ENCODE assay signal across 8 cellular contexts in genomic region chr15:40421246-40422157, GRCh38. TPM values are rescaled to one million over a fixed set of nuclear protein-coding genes. Genes with fewer than 3 reads are reported as not detected.
DNase-seq lines count a peak whose midpoint lies in the region; ATAC-seq and TF ChIP-seq lines count a peak whose summit lies in the region.

No MANE protein-coding gene starts in this region.

- no peaks in the 10 kb centered on the region for H3K4me1 ChIP-seq in IMR-90 (ENCODE audit: control insufficient read depth, insufficient read depth, low read length)
- H3K4me1 ChIP-seq in heart right ventricle = peaks cover 6 to 26% (median 23%) of the 10 kb centered on the region in 9 donors

- ATAC-seq in GM18858 (IDR thresholded peaks at IDR 0.05; ENCODE audit: unreplicated experiment) (peak; percentile 71), IMR-90 (ENCODE audit: low read depth) (peak; percentile 99), heart right ventricle (peak; percentile 84 to 93 (median 90))

- no peak overlapping the region for H3K23ac ChIP-seq in IMR-90 (ENCODE audit: low read depth, low read length)

- no peak overlapping the region for H3K18ac ChIP-seq in IMR-90 (ENCODE audit: low read depth, low read length)

- POLR2A ChIA-PET in IMR-90 (lab: Charles Lee; ENCODE audit: unreplicated experiment) = interaction anchor here (0.6 kb wide), 1 partner anchor 1759 kb away, joined by 20 read pairs; no protein-coding TSS in a partner anchor

- H4K91ac ChIP-seq in IMR-90 (ENCODE audit: insufficient read depth, low read depth, low read length) = no peak overlapping the region

- H3K36me3 ChIP-seq in IMR-90 (ENCODE audit: control insufficient read depth, insufficient read depth, low read length) (peaks cover 9% of the 10 kb centered on the region), SU-DHL-6 (ENCODE audit: low read length) (no peaks in the 10 kb centered on the region), heart right ventricle (peaks cover 0 to 31% (median under 1%) of the 10 kb centered on the region in 9 donors)

- H4K8ac ChIP-seq in IMR-90 (ENCODE audit: low read depth in 2 of 2, low read length in 2 of 2) = no peak overlapping the region; a peak in 1 of 4 replicates

- no peak overlapping the region for H3K56ac ChIP-seq in IMR-90 (ENCODE audit: extremely low read depth, insufficient read depth, low read length)

- CTCF ChIA-PET in IMR-90 (lab: Yijun Ruan, JAX) = interaction anchor here (0.7 to 1.6 kb wide), 3 partner anchors 16 to 93 kb away, joined by 4 to 5 read pairs (median 5); partner anchors contain the start of gene IVD

- in situ Hi-C loops in IMR-90 (cut with MboI; ENCODE audit: low sequenced_read_pairs) = loop anchor here (5.0 to 10.0 kb wide), 3 partner anchors 99 to 377 kb away; partner anchors contain the start of gene INAFM2

- H3K9ac ChIP-seq in IMR-90 (ENCODE audit: low read depth, low read length) (0 out of 2 replicates have a peak overlapping the region, but pooled peaks have one; percentile 4), SU-DHL-6 (ENCODE audit: low read length) (no peak overlapping the region)

- no peak overlapping the region for H4K5ac ChIP-seq in IMR-90 (ENCODE audit: low read depth, low read length)

- no peaks in the 10 kb centered on the region for H3K27me3 Mint-ChIP-seq in activated naive CD8-positive, alpha-beta T cell treated with anti-CD3 and anti-CD28 coated beads for 36 hours

- DNase-seq in AG08396 (ENCODE audit: low spot score) (peak; percentile 88), IMR-90 (peak; percentile 52), heart right ventricle (peak; percentile 76 to 84), retinal pigment epithelial cell (ENCODE audit: low read depth) (no peak), NCI-H2029 (lab: John Stamatoyannopoulos, UW) (no peak)
- DNase-seq in activated naive CD8-positive, alpha-beta T cell treated with anti-CD3 and anti-CD28 coated beads for 36 hours = peak; percentile 82

- no peak overlapping the region for H3K4ac ChIP-seq in IMR-90 (ENCODE audit: low read depth, low read length)

- no peaks in the 10 kb centered on the region for H3K9me2 ChIP-seq in SU-DHL-6 (replicated peaks; ENCODE audit: insufficient read depth, low read length)

- no peaks in the 10 kb centered on the region for H3K4me1 Mint-ChIP-seq in activated naive CD8-positive, alpha-beta T cell treated with anti-CD3 and anti-CD28 coated beads for 36 hours

- intact Hi-C loops in IMR-90 (cut with micrococcal nuclease) (loop anchor here (1.0 kb wide), 5 partner anchors 53 to 142 kb away; partner anchors contain the start of genes CCDC9B and INAFM2), heart right ventricle (cut with DNase I) (loop anchor here (1.0 to 10.0 kb wide), 16 partner anchors 54 to 377 kb away; partner anchors contain the start of genes CCDC9B (in 3 of the 10), INAFM2 (in 2 of the 10) and ANKRD63 (in 1 of the 10))

- H4K20me1 ChIP-seq in IMR-90 (ENCODE audit: insufficient read depth, low read length) = peaks cover 3% of the 10 kb centered on the region; the same call in 1 of the 2 replicates
- H4K20me1 ChIP-seq in SU-DHL-6 (ENCODE audit: low read depth, low read length) = no peaks in the 10 kb centered on the region

- TF ChIP-seq CTCF in IMR-90 (conservative IDR thresholded peaks at IDR 0.05; ENCODE audit: low read depth, low read length) = peak; percentile 93
- TF ChIP-seq CTCF in SU-DHL-6 (IDR thresholded peaks at IDR 0.05; ENCODE audit: insufficient read depth, low read length, poor library complexity, severe bottlenecking) = peak; percentile 88
- TF ChIP-seq CTCF in heart right ventricle (IDR thresholded peaks at IDR 0.05) = peak; percentile 88 to 96 (median 95)
- peak; percentile 92 for TF ChIP-seq CTCF in retinal pigment epithelial cell (conservative IDR thresholded peaks at IDR 0.05; ENCODE audit: low read depth, low read length)

- H3K9me3 ChIP-seq in IMR-90 (ENCODE audit: control insufficient read depth, insufficient read depth, low read length) (no peaks in the 10 kb centered on the region), SU-DHL-6 (ENCODE audit: insufficient read depth, low read length) (no peaks in the 10 kb centered on the region), heart right ventricle (no peaks in the 10 kb centered on the region)

- no TSS peak for BruUV-seq in IMR-90 (replicated peaks; lab: Mats Ljungman, UMichigan)

- H2AFZ ChIP-seq in IMR-90 (replicated peaks; ENCODE audit: low read length, poor library complexity) (peak overlapping the region; percentile 88), SU-DHL-6 (ENCODE audit: low read depth, low read length, severe bottlenecking) (no peak overlapping the region)

- H3K4me3 ChIP-seq in IMR-90 (ENCODE audit: insufficient read depth, low read depth, low read length) = no peak overlapping the region
- no peak overlapping the region for H3K4me3 ChIP-seq in SU-DHL-6 (ENCODE audit: insufficient read depth, low read length, poor library complexity, severe bottlenecking)
- H3K4me3 ChIP-seq in heart right ventricle = no peak overlapping the region
- H3K4me3 ChIP-seq in retinal pigment epithelial cell (ENCODE audit: low read length) = peak overlapping the region; percentile 13

- H3K79me1 ChIP-seq in IMR-90 (ENCODE audit: low read depth in 1 of 2, low read length in 2 of 2) = no peaks in the 10 kb centered on the region

- no peak overlapping the region for H3K27ac ChIP-seq in IMR-90 (ENCODE audit: insufficient read depth, low read length)
- H3K27ac ChIP-seq in SU-DHL-6 (ENCODE audit: low read depth, low read length) = no peak overlapping the region
- peak overlapping the region in 9 of 10 donors; percentile 52 to 82 (median 64) for H3K27ac ChIP-seq in heart right ventricle

- H2AK5ac ChIP-seq in IMR-90 (ENCODE audit: low read depth, low read length) = 0 out of 2 replicates have a peak overlapping the region, but pooled peaks have one; percentile 20

- no peaks in the 10 kb centered on the region; the same call in 1 of the 2 replicates for H3K27me3 ChIP-seq in IMR-90 (ENCODE audit: control insufficient read depth, insufficient read depth, low read length)
- H3K27me3 ChIP-seq in SU-DHL-6 (ENCODE audit: low read length) = no peaks in the 10 kb centered on the region
- no peaks in the 10 kb centered on the region for H3K27me3 ChIP-seq in heart right ventricle

- no peaks in the 10 kb centered on the region for H3K9me3 Mint-ChIP-seq in activated naive CD8-positive, alpha-beta T cell treated with anti-CD3 and anti-CD28 coated beads for 36 hours

- peak; percentile 96 for TF ChIP-seq RAD21 in IMR-90 (IDR thresholded peaks at IDR 0.05; ENCODE audit: low read length)

- dilution Hi-C loops in IMR-90 (cut with HindIII; ENCODE audit: low sequenced_read_pairs, unreplicated experiment) = no loop called here

- H3K36me3 Mint-ChIP-seq in activated naive CD8-positive, alpha-beta T cell treated with anti-CD3 and anti-CD28 coated beads for 36 hours = no peaks in the 10 kb centered on the region

- peaks cover 6% of the 10 kb centered on the region; the same call in 1 of the 2 replicates for H3F3A ChIP-seq in SU-DHL-6 (ENCODE audit: insufficient read depth)

- H2BK5ac ChIP-seq in IMR-90 (ENCODE audit: low read depth, low read length, poor library complexity, severe bottlenecking) = no peak overlapping the region

- H3K4me2 ChIP-seq in IMR-90 (ENCODE audit: low read depth, low read length) (peak overlapping the region; percentile 84), SU-DHL-6 (ENCODE audit: low read depth, low read length, poor library complexity, severe bottlenecking) (peak overlapping the region; percentile 20)

- peak overlapping the region; percentile 96 for H2AK9ac ChIP-seq in IMR-90 (replicated peaks; ENCODE audit: low read depth, low read length, poor library complexity)

- H3K27ac Mint-ChIP-seq in activated naive CD8-positive, alpha-beta T cell treated with anti-CD3 and anti-CD28 coated beads for 36 hours = peak overlapping the region; percentile 28

- no peak overlapping the region for H3K4me3 Mint-ChIP-seq in activated naive CD8-positive, alpha-beta T cell treated with anti-CD3 and anti-CD28 coated beads for 36 hours

- no peaks in the 10 kb centered on the region for H3K79me2 ChIP-seq in SU-DHL-6 (ENCODE audit: insufficient read depth, low read length)

- no peak for TF ChIP-seq POLR2A in IMR-90 (IDR thresholded peaks at IDR 0.05; ENCODE audit: low read depth, low read length)

- H3K9me1 ChIP-seq in IMR-90 (ENCODE audit: insufficient read depth, low read length) = no peaks in the 10 kb centered on the region

- WGBS in IMR-90 (ENCODE audit: extremely low coverage in 2 of 2, insufficient read length in 1 of 2), 2 experiments = 0% methylated on average over 2 of the region's 31 CpGs; no CpG with 5 or more reads in 1 of the 2 experiments
- 12 to 13% methylated on average over 30 to 31 of the region's 31 CpGs for WGBS in heart right ventricle, 2 donors

- no peak overlapping the region for H2BK20ac ChIP-seq in IMR-90 (ENCODE audit: low read depth, low read length)

- no peak overlapping the region for H2BK120ac ChIP-seq in IMR-90 (ENCODE audit: low read depth, low read length)

- no peak overlapping the region for H2BK15ac ChIP-seq in IMR-90 (ENCODE audit: low read depth, low read length)

- H3K14ac ChIP-seq in IMR-90 (replicated peaks; ENCODE audit: low read depth, low read length) = no peak overlapping the region

RNA-seq across cellular contexts. Expression of gene IVD, which starts 15.9 kb away (rescaled TPM):
- total RNA-seq in IMR-90 (2012; rRNA removed) = 27.5 and 31.7 TPM in 2 replicates
- 38.3 and 41.1 TPM in 2 replicates for polyA plus RNA-seq in IMR-90 (2012; rRNA removed)
- polyA plus RNA-seq in IMR-90 (2012; cell fraction: cytosol; rRNA removed) = 29.2 and 45.5 TPM in 2 replicates
- 59.4 and 93.2 TPM in 2 replicates for polyA plus RNA-seq in IMR-90 (2012; cell fraction: nucleus; rRNA removed; ENCODE audit: low replicate concordance)
- 10 to 100 TPM; 64.9 to 68.6 TPM for total RNA-seq in activated naive CD8-positive, alpha-beta T cell treated with anti-CD3 and anti-CD28 coated beads for 36 hours
- 100 to 1,000 TPM in 7 of 10 donors, 10 to 100 TPM in 3; 71.1 to 143 (median 109) TPM for total RNA-seq in heart right ventricle
- polyA plus RNA-seq in heart right ventricle = 10 to 100 TPM; 42.2 to 44.4 TPM

RNA-seq across cellular contexts. Expression of gene BAHD1, which starts 19.3 kb away (rescaled TPM):
- 3.0 and 3.6 TPM in 2 replicates for total RNA-seq in IMR-90 (2012; rRNA removed)
- polyA plus RNA-seq in IMR-90 (2012; rRNA removed) = 8.1 and 8.7 TPM in 2 replicates
- polyA plus RNA-seq in IMR-90 (2012; cell fraction: cytosol; rRNA removed) = 6.7 and 8.5 TPM in 2 replicates
- 16.1 and 18.7 TPM in 2 replicates for polyA plus RNA-seq in IMR-90 (2012; cell fraction: nucleus; rRNA removed; ENCODE audit: low replicate concordance)
- total RNA-seq in activated naive CD8-positive, alpha-beta T cell treated with anti-CD3 and anti-CD28 coated beads for 36 hours = 10 to 100 TPM; 18.0 to 18.7 TPM
- total RNA-seq in heart right ventricle = 10 to 100 TPM; 12.1 to 17.8 (median 16.0) TPM
- 1 to 10 TPM; 8.9 to 9.7 TPM for polyA plus RNA-seq in heart right ventricle

RNA-seq across cellular contexts. Expression of gene KNSTRN, which starts 39.0 kb away (rescaled TPM):
- total RNA-seq in IMR-90 (2012; rRNA removed) (73.5 and 73.6 TPM in 2 replicates), heart right ventricle (10 to 100 TPM in 3 of 10 donors, 1 to 10 TPM in 7; 5.3 to 16.0 (median 8.3) TPM)
- polyA plus RNA-seq in IMR-90 (2012; rRNA removed) (31.2 and 33.1 TPM in 2 replicates), heart right ventricle (10 to 100 TPM in 1 of 2 donors, 1 to 10 TPM in 1; 8.2 to 13.1 TPM)
- polyA plus RNA-seq in IMR-90 (2012; cell fraction: cytosol; rRNA removed) = 8.8 and 11.8 TPM in 2 replicates
- polyA plus RNA-seq in IMR-90 (2012; cell fraction: nucleus; rRNA removed; ENCODE audit: low replicate concordance) = 4.1 and 22.6 TPM in 2 replicates
- 10 to 100 TPM; 54.3 to 56.3 TPM for total RNA-seq in activated naive CD8-positive, alpha-beta T cell treated with anti-CD3 and anti-CD28 coated beads for 36 hours

RNA-seq across cellular contexts. Expression of gene CHST14, which starts 49.3 kb away (rescaled TPM):
- 3.3 and 3.8 TPM in 2 replicates for total RNA-seq in IMR-90 (2012; rRNA removed)
- 19.5 and 20.6 TPM in 2 replicates for polyA plus RNA-seq in IMR-90 (2012; rRNA removed)
- polyA plus RNA-seq in IMR-90 (2012; cell fraction: cytosol; rRNA removed) = 14.8 and 30.7 TPM in 2 replicates
- 7.1 and 9.7 TPM in 2 replicates for polyA plus RNA-seq in IMR-90 (2012; cell fraction: nucleus; rRNA removed; ENCODE audit: low replicate concordance)
- total RNA-seq in activated naive CD8-positive, alpha-beta T cell treated with anti-CD3 and anti-CD28 coated beads for 36 hours = 1 to 10 TPM; 5.7 to 7.1 TPM
- 10 to 100 TPM in 2 of 10 donors, 1 to 10 TPM in 8; 5.7 to 11.5 (median 9.0) TPM for total RNA-seq in heart right ventricle
- 1 to 10 TPM; 5.3 to 8.8 TPM for polyA plus RNA-seq in heart right ventricle

Comparison
In these comparisons a context has a peak if more than half of its experiments do, and no peak if none do; other contexts are left out.
1. DNase-seq: peak in AG08396 (single experiment), IMR-90 (single experiment), activated naive CD8-positive, alpha-beta T cell treated with anti-CD3 and anti-CD28 coated beads for 36 hours (single experiment) and heart right ventricle (2 of 2); none in retinal pigment epithelial cell (single experiment) and NCI-H2029 (single experiment).
2. H3K27ac ChIP-seq: peak in heart right ventricle (9 of 10); none in IMR-90 (single experiment) and SU-DHL-6 (single experiment).
3. Peak in every context shown above with its lines, with median percentiles within 50 percentile points of each other: ATAC-seq and CTCF ChIP-seq.